In genomic region chr14:89618309-89618708, GRCh38 we compare ENCODE assay signal across 8 cellular contexts.
DNase-seq lines count a peak whose midpoint lies in the region; ATAC-seq and TF ChIP-seq lines count a peak whose summit lies in the region.

No MANE protein-coding gene starts in this region.

- ATAC-seq in activated naive CD4-positive, alpha-beta T cell treated with anti-CD3 and anti-CD28 coated beads, Interleukin-2, amount 50 U/mL, for 72 hours = no peak
- ATAC-seq in right cardiac atrium (peak; percentile 27 to 38), HG03565 (IDR thresholded peaks at IDR 0.05; ENCODE audit: unreplicated experiment) (no peak), GM19463 (IDR thresholded peaks at IDR 0.05; ENCODE audit: unreplicated experiment) (no peak)

- H3K27ac ChIP-seq in ACC112 (ENCODE audit: low read depth, low read length) (peak overlapping the region; percentile 67), right cardiac atrium (ENCODE audit: low read length) (peak overlapping the region; percentile 97)

- H3K27me3 ChIP-seq in ACC112 (ENCODE audit: insufficient read depth, low read length) (no peaks in the 10 kb centered on the region), right cardiac atrium (ENCODE audit: control insufficient read depth, insufficient read depth) (no peaks in the 10 kb centered on the region)

- H2AFZ ChIP-seq in ACC112 (ENCODE audit: low read length, unreplicated experiment) = peak overlapping the region; percentile 61

- H3K79me2 ChIP-seq in ACC112 (ENCODE audit: control insufficient read depth, insufficient read depth, low read length, unreplicated experiment) = peaks cover 36% of the 10 kb centered on the region

- peak overlapping the region; percentile 86 for H3K4me3 ChIP-seq in ACC112 (ENCODE audit: low read depth, low read length)
- peak overlapping the region; percentile 95 for H3K4me3 ChIP-seq in right cardiac atrium (ENCODE audit: low read length)
- H3K4me3 ChIP-seq in retinal pigment epithelial cell (ENCODE audit: low read length) = peak overlapping the region; percentile 84

- H3K27ac Mint-ChIP-seq in activated naive CD4-positive, alpha-beta T cell treated with anti-CD3 and anti-CD28 coated beads, Interleukin-2, amount 50 U/mL, for 72 hours = peak overlapping the region; percentile 96 to 97

- DNase-seq in HCEC 1CT (peak; percentile 17), right cardiac atrium (no peak), retinal pigment epithelial cell (ENCODE audit: low read depth) (no peak), H4 (ENCODE audit: low spot score) (no peak)
- DNase-seq in activated naive CD4-positive, alpha-beta T cell treated with anti-CD3 and anti-CD28 coated beads, Interleukin-2, amount 50 U/mL, for 72 hours (ENCODE audit: low spot score in 2 of 2) = no peak

- no peaks in the 10 kb centered on the region for H3K36me3 ChIP-seq in ACC112 (ENCODE audit: insufficient read depth, low read length)

- no peak for TF ChIP-seq CTCF in retinal pigment epithelial cell (conservative IDR thresholded peaks at IDR 0.05; ENCODE audit: low read depth, low read length)

- intact Hi-C loops in right cardiac atrium (cut with DNase I) = loop anchor here in 2 of 4 donors (5.0 to 10.0 kb wide), 2 partner anchors 194 to 201 kb away; partner anchors contain the start of gene FOXN3 (in 1 of the 2)

- H3K9me3 Mint-ChIP-seq in activated naive CD4-positive, alpha-beta T cell treated with anti-CD3 and anti-CD28 coated beads, Interleukin-2, amount 50 U/mL, for 72 hours = no peaks in the 10 kb centered on the region

- peaks cover under 1 to 17% of the 10 kb centered on the region in 2 donors for H3K36me3 Mint-ChIP-seq in activated naive CD4-positive, alpha-beta T cell treated with anti-CD3 and anti-CD28 coated beads, Interleukin-2, amount 50 U/mL, for 72 hours

- WGBS in right cardiac atrium = under 1% methylated on average over 7 of the region's 7 CpGs

- H3K4me1 ChIP-seq in ACC112 (ENCODE audit: control insufficient read depth, insufficient read depth, low read length, unreplicated experiment) (peaks cover 29% of the 10 kb centered on the region), right cardiac atrium (ENCODE audit: control insufficient read depth, insufficient read depth, low read length) (peaks cover 6% of the 10 kb centered on the region)

- no peaks in the 10 kb centered on the region for H3K9me3 ChIP-seq in right cardiac atrium (ENCODE audit: control insufficient read depth, low read length)

Comparison
In these comparisons a context has a peak if more than half of its experiments do, and no peak if none do; other contexts are left out.
1. ATAC-seq: peak in right cardiac atrium (2 of 2); none in activated naive CD4-positive, alpha-beta T cell treated with anti-CD3 and anti-CD28 coated beads, Interleukin-2, amount 50 U/mL, for 72 hours (0 of 2), HG03565 (single experiment) and GM19463 (single experiment).
2. Peak in every context shown above with its lines, with median percentiles within 50 percentile points of each other: H3K4me3 ChIP-seq.